Comparison of ENCODE assay signal across 17 cellular contexts in the genomic region with DNA sequence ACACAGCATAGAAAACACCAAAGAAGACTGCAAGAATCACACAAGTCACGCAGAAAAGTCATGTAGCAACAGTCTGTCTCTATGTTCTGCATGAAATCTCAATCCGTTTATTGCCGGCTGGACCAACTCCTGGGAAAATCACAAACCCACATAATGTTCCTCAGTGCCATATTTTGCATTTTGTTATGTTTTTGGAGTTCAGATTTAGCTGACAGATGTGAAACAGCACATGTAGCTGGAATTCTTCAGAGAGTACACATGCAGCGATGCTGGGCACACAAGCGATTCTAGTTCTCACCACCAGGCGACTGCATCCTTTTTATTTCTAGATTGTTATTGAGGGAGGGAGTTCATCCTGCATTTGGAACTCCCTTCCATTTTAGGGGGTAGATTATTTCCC.
A peak's percentile ranks its signal among the peaks of the same experiment; 100 is the strongest.
DNase-seq lines count a peak whose midpoint lies in the region; ATAC-seq, FAIRE-seq and TF ChIP-seq lines count a peak whose summit lies in the region.
"Had no signal": no experiment of that assay in that cellular context is flagged by ENCODE, and none has a peak within 500 bp of the region (broad histone marks: within the 10 kb centered on the region; RNA-seq: fewer than 3 reads in every experiment).

No MANE protein-coding gene starts in this region.

- H3K56ac ChIP-seq in H9 (ENCODE audit: insufficient read length, low read depth, low read length) = no peak overlapping the region

- H3K4me1 Mint-ChIP-seq in H9 (peaks cover 16 to 27% of the 10 kb centered on the region in 2 experiments), astrocyte (ENCODE audit: low read depth, unreplicated experiment) (peaks cover 2% of the 10 kb centered on the region)
- no peaks in the 10 kb centered on the region for H3K4me1 Mint-ChIP-seq in activated CD8-positive, alpha-beta T cell treated with anti-CD3 and anti-CD28 coated beads for 36 hours (ENCODE audit: low read depth)
- H3K4me1 Mint-ChIP-seq: activated naive CD4-positive, alpha-beta T cell treated with anti-CD3 and anti-CD28 coated beads, Interleukin-2, amount 50 U/mL, for 24 hours had no signal

- H3K27ac Mint-ChIP-seq in H9 (peak overlapping the region in 2 of 3 experiments; percentile 22 to 66; a peak in 5 of 7 replicates), astrocyte (ENCODE audit: unreplicated experiment) (no peak overlapping the region)
- no peak overlapping the region for H3K27ac Mint-ChIP-seq in activated CD8-positive, alpha-beta T cell treated with anti-CD3 and anti-CD28 coated beads for 36 hours
- H3K27ac Mint-ChIP-seq: activated naive CD4-positive, alpha-beta T cell treated with anti-CD3 and anti-CD28 coated beads, Interleukin-2, amount 50 U/mL, for 24 hours had no signal

- no peak overlapping the region for H4K91ac ChIP-seq in H9 (ENCODE audit: insufficient read length, low read depth, low read length)

- H3K27ac ChIP-seq in A549 (no peak overlapping the region), H9 (ENCODE audit: insufficient read length, low read depth, low read length) (peak overlapping the region; percentile 5), astrocyte (ENCODE audit: low read depth, low read length) (peak overlapping the region; percentile 48), keratinocyte (ENCODE audit: control insufficient read depth, insufficient read depth, low read length) (no peak overlapping the region), body of pancreas (no peak overlapping the region)
- H3K27ac ChIP-seq: BLaER1 treated with 17β-estradiol and CSF1 and Interleukin-3, amounts not matched to agents 10 nM and 100 nM; spleen had no signal

- no peak for TF ChIP-seq EP300 in A549 (IDR thresholded peaks at IDR 0.05)

- H4K5ac ChIP-seq in H9 (ENCODE audit: insufficient read length, low read depth, low read length) = no peak overlapping the region

- H2AFZ ChIP-seq in H9 (ENCODE audit: low read length) (no peak overlapping the region), astrocyte (ENCODE audit: low read depth, low read length) (no peak overlapping the region), keratinocyte (ENCODE audit: control insufficient read depth, low read length) (no peak overlapping the region)

- H4K20me1 ChIP-seq in H9 (ENCODE audit: control insufficient read depth, insufficient read depth, insufficient read length) (no peaks in the 10 kb centered on the region), astrocyte (ENCODE audit: insufficient read depth, low read length) (no peaks in the 10 kb centered on the region), keratinocyte (ENCODE audit: control insufficient read depth, extremely low read depth, insufficient read depth, low read length) (no peaks in the 10 kb centered on the region)
- H4K20me1 ChIP-seq: BLaER1 treated with 17β-estradiol and CSF1 and Interleukin-3, amounts not matched to agents 10 nM and 100 nM had no signal

- DNase-seq in A549 (ENCODE audit: low read depth in 1 of 2, low spot score in 1 of 2) (peak in 1 of 2 experiments; percentile 11), H9 (no peak), astrocyte (ENCODE audit: low read depth) (peak; percentile 6), keratinocyte (ENCODE audit: low read depth, low spot score) (no peak), body of pancreas (no peak), NCI-H1417 treated with DMSO at 0.1 percent for 48 hours (lab: John Stamatoyannopoulos, UW) (no peak), NCI-H1694 (lab: John Stamatoyannopoulos, UW) (no peak)
- DNase-seq in activated CD8-positive, alpha-beta T cell treated with anti-CD3 and anti-CD28 coated beads for 36 hours = no peak
- DNase-seq: activated CD4-positive, alpha-beta T cell treated with anti-CD3 and anti-CD28 coated beads for 48 hours; NCI-H1105; spleen; stimulated activated naive CD4-positive, alpha-beta T cell had no signal

- H3K79me1 ChIP-seq in H9 (ENCODE audit: insufficient read depth, low read depth, low read length, poor library complexity, severe bottlenecking) = no peaks in the 10 kb centered on the region

- H3K4me3 ChIP-seq in A549 = no peak overlapping the region
- no peak overlapping the region for H3K4me3 ChIP-seq in astrocyte (ENCODE audit: insufficient read depth, low read depth, low read length)
- no peak overlapping the region for H3K4me3 ChIP-seq in keratinocyte (ENCODE audit: control insufficient read depth in 2 of 3, extremely low read depth in 1 of 3, insufficient read depth in 2 of 3, low read depth in 1 of 3, low read length in 3 of 3)
- no peak overlapping the region for H3K4me3 ChIP-seq in body of pancreas
- H3K4me3 ChIP-seq: BLaER1 treated with 17β-estradiol and CSF1 and Interleukin-3, amounts not matched to agents 10 nM and 100 nM; lung; spleen had no signal

- H3K18ac ChIP-seq in H9 (ENCODE audit: insufficient read length, low read depth, low read length) = no peak overlapping the region

- no peak overlapping the region for H3K9ac ChIP-seq in H9 (ENCODE audit: extremely low read depth, insufficient read length, low read length)
- peak overlapping the region; percentile 8 for H3K9ac ChIP-seq in astrocyte (ENCODE audit: low read length)
- no peak overlapping the region for H3K9ac ChIP-seq in keratinocyte (ENCODE audit: control insufficient read depth, extremely low read depth, insufficient read depth, low read length)
- H3K9ac ChIP-seq: BLaER1 treated with 17β-estradiol and CSF1 and Interleukin-3, amounts not matched to agents 10 nM and 100 nM had no signal

- H3K36me3 Mint-ChIP-seq in H9 (ENCODE audit: insufficient read depth in 1 of 3, low read depth in 3 of 3) (peaks cover 0 to 3% (median 0%) of the 10 kb centered on the region in 3 experiments; a peak in 2 of 7 replicates), astrocyte (ENCODE audit: low read depth, unreplicated experiment) (no peaks in the 10 kb centered on the region)
- H3K36me3 Mint-ChIP-seq in activated CD8-positive, alpha-beta T cell treated with anti-CD3 and anti-CD28 coated beads for 36 hours (ENCODE audit: low read depth) = no peaks in the 10 kb centered on the region
- H3K36me3 Mint-ChIP-seq: activated naive CD4-positive, alpha-beta T cell treated with anti-CD3 and anti-CD28 coated beads, Interleukin-2, amount 50 U/mL, for 24 hours had no signal

- H3T11ph ChIP-seq in H9 (ENCODE audit: low read length) = no peak overlapping the region

- ATAC-seq in A549 = peak; percentile 76 to 87; a peak in 5 of 6 replicates
- ATAC-seq in activated CD8-positive, alpha-beta T cell treated with anti-CD3 and anti-CD28 coated beads for 36 hours = no peak
- no peak for ATAC-seq in body of pancreas
- ATAC-seq: esophagus mucosa, Right ventricle myocardium inferior had no signal

- H3K79me2 ChIP-seq in H9 (ENCODE audit: insufficient read depth, low read length) (no peaks in the 10 kb centered on the region), astrocyte (ENCODE audit: insufficient read depth, low read length) (no peaks in the 10 kb centered on the region), keratinocyte (ENCODE audit: control insufficient read depth, insufficient read depth, low read length) (no peaks in the 10 kb centered on the region)

- CTCF ChIA-PET in A549 (lab: Yijun Ruan, JAX) = interaction anchor here (0.9 to 1.3 kb wide), 4 partner anchors 10 to 161 kb away, joined by 3 to 4 read pairs (median 4); no protein-coding TSS in a partner anchor
- CTCF ChIA-PET in activated CD8-positive, alpha-beta T cell treated with anti-CD3 and anti-CD28 coated beads for 36 hours (lab: Charles Lee) = interaction anchor here (0.5 kb wide), 1 partner anchor 53 kb away, joined by 3 read pairs; no protein-coding TSS in a partner anchor

- no peak overlapping the region for H4K8ac ChIP-seq in H9 (replicated peaks; ENCODE audit: insufficient read length, low read depth, low read length)

- dilution Hi-C loops in keratinocyte (cut with MboI; ENCODE audit: extremely low pct_ligation_motif_present, low sequenced_read_pairs) = no loop called here

- H3K4me2 ChIP-seq in A549 = no peak overlapping the region
- no peak overlapping the region for H3K4me2 ChIP-seq in H9 (ENCODE audit: insufficient read depth, insufficient read length, low read length)
- peak overlapping the region; percentile 45 for H3K4me2 ChIP-seq in astrocyte (ENCODE audit: low read length)
- H3K4me2 ChIP-seq in keratinocyte (ENCODE audit: control insufficient read depth, extremely low read depth, insufficient read depth, low read depth, low read length) = no peak overlapping the region
- H3K4me2 ChIP-seq: BLaER1 treated with 17β-estradiol and CSF1 and Interleukin-3, amounts not matched to agents 10 nM and 100 nM had no signal

- intact Hi-C loops in activated CD8-positive, alpha-beta T cell treated with anti-CD3 and anti-CD28 coated beads for 36 hours (cut with micrococcal nuclease) = no loop called here
- intact Hi-C loops in body of pancreas (cut with DNase I) = no loop called here

- POLR2A ChIA-PET in A549 (lab: Yijun Ruan, JAX) = no interaction called here
- POLR2A ChIA-PET in activated CD8-positive, alpha-beta T cell treated with anti-CD3 and anti-CD28 coated beads for 36 hours (lab: Charles Lee) = interaction anchor here (0.6 kb wide), 1 partner anchor 29 kb away, joined by 3 read pairs; no protein-coding TSS in a partner anchor

- H3K4ac ChIP-seq in H9 (ENCODE audit: low read depth, low read length) = no peak overlapping the region

- H2BK20ac ChIP-seq in H9 (ENCODE audit: low read depth, low read length, poor library complexity, severe bottlenecking) = no peak overlapping the region

- no peak overlapping the region for H3K23ac ChIP-seq in H9 (ENCODE audit: insufficient read length, low read depth, low read length)

- WGBS in A549 (ENCODE audit: missing lambda C conversion rate) = 15% methylated on average over 6 of the region's 6 CpGs
- no CpG with 5 or more reads among the region's 6 CpGs for WGBS in H9 (ENCODE audit: extremely low coverage, insufficient read length, low lambda C conversion rate)
- WGBS in body of pancreas, 2 donors = 45 to 53% methylated on average over 6 of the region's 6 CpGs

- TF ChIP-seq POLR2A in A549 (IDR thresholded peaks at IDR 0.05; ENCODE audit: low read length) = no peak
- no peak for TF ChIP-seq POLR2A in body of pancreas (IDR thresholded peaks at IDR 0.05)

- no peak overlapping the region for H2BK5ac ChIP-seq in H9 (ENCODE audit: insufficient read length, low read length)

- H2BK12ac ChIP-seq in H9 (ENCODE audit: insufficient read length, low read depth, low read length) = peak overlapping the region; percentile 66

- H3K4me1 ChIP-seq in A549 (no peaks in the 10 kb centered on the region), H9 (ENCODE audit: insufficient read depth, low read length) (peaks cover 7% of the 10 kb centered on the region), astrocyte (ENCODE audit: insufficient read depth, low read length) (peaks cover 4% of the 10 kb centered on the region), keratinocyte (ENCODE audit: control insufficient read depth, extremely low read depth, insufficient read depth, low read length) (no peaks in the 10 kb centered on the region), body of pancreas (no peaks in the 10 kb centered on the region)
- H3K4me1 ChIP-seq: spleen had no signal

- no peak overlapping the region for H2AK5ac ChIP-seq in H9 (ENCODE audit: insufficient read length, low read length)

- H2BK15ac ChIP-seq in H9 (ENCODE audit: low read depth, low read length) = no peak overlapping the region

- no peaks in the 10 kb centered on the region for H3K36me3 ChIP-seq in astrocyte (ENCODE audit: insufficient read depth, low read length)
- no peaks in the 10 kb centered on the region for H3K36me3 ChIP-seq in keratinocyte (ENCODE audit: control insufficient read depth in 2 of 2, extremely low read depth in 1 of 2, insufficient read depth in 2 of 2, low read length in 2 of 2)
- H3K36me3 ChIP-seq in body of pancreas (replicated peaks in 1 of 2; ENCODE audit: insufficient read depth in 1 of 2, low read depth in 2 of 2) = no peaks in the 10 kb centered on the region
- H3K36me3 ChIP-seq: BLaER1 treated with 17β-estradiol and CSF1 and Interleukin-3, amounts not matched to agents 10 nM and 100 nM; spleen had no signal

- TF ChIP-seq CTCF in A549 (IDR thresholded peaks at IDR 0.05) = no peak
- peak; percentile 74 for TF ChIP-seq CTCF in H9 (conservative IDR thresholded peaks at IDR 0.05)
- peak; percentile 43 for TF ChIP-seq CTCF in astrocyte (IDR thresholded peaks at IDR 0.05; ENCODE audit: insufficient read depth, low read depth, low read length)
- TF ChIP-seq CTCF in keratinocyte (optimal IDR thresholded peaks at IDR 0.05 in 1 of 3, IDR thresholded peaks at IDR 0.05 in 1 of 3, conservative IDR thresholded peaks at IDR 0.05 in 1 of 3; ENCODE audit: extremely low read depth in 1 of 3, insufficient read depth in 2 of 3, low read length in 3 of 3) = peak in 2 of 3 experiments; percentile 19 to 22
- no peak for TF ChIP-seq CTCF in activated CD8-positive, alpha-beta T cell treated with anti-CD3 and anti-CD28 coated beads for 36 hours (IDR thresholded peaks at IDR 0.05)
- peak in 3 of 7 experiments; percentile 12 to 14 (median 13) for TF ChIP-seq CTCF in body of pancreas (IDR thresholded peaks at IDR 0.05)

- FAIRE-seq in A549 (lab: Jason Lieb, UNC) (no peak), astrocyte (lab: Jason Lieb, UNC) (no peak), keratinocyte (lab: Jason Lieb, UNC) (no peak)

- H3K4me3 Mint-ChIP-seq in H9 = no peak overlapping the region
- H3K4me3 Mint-ChIP-seq in astrocyte (ENCODE audit: unreplicated experiment) = no peak overlapping the region
- H3K4me3 Mint-ChIP-seq in activated CD8-positive, alpha-beta T cell treated with anti-CD3 and anti-CD28 coated beads for 36 hours = no peak overlapping the region
- H3K4me3 Mint-ChIP-seq: activated naive CD4-positive, alpha-beta T cell treated with anti-CD3 and anti-CD28 coated beads, Interleukin-2, amount 50 U/mL, for 24 hours had no signal

- H3K27me3 ChIP-seq in H9 (ENCODE audit: insufficient read depth, low read length) (no peaks in the 10 kb centered on the region), astrocyte (ENCODE audit: insufficient read depth, low read length) (no peaks in the 10 kb centered on the region), keratinocyte (ENCODE audit: control insufficient read depth, extremely low read depth, insufficient read depth, low read length) (no peaks in the 10 kb centered on the region), body of pancreas (no peaks in the 10 kb centered on the region)
- H3K27me3 ChIP-seq: BLaER1 treated with 17β-estradiol and CSF1 and Interleukin-3, amounts not matched to agents 10 nM and 100 nM had no signal

- H3K27me3 Mint-ChIP-seq in H9 (ENCODE audit: low read depth) = no peaks in the 10 kb centered on the region
- H3K27me3 Mint-ChIP-seq in astrocyte (ENCODE audit: low read depth, unreplicated experiment) = no peaks in the 10 kb centered on the region
- H3K27me3 Mint-ChIP-seq in activated CD8-positive, alpha-beta T cell treated with anti-CD3 and anti-CD28 coated beads for 36 hours = peaks cover 13% of the 10 kb centered on the region

- H3K23me2 ChIP-seq in H9 (ENCODE audit: insufficient read length, low read depth, low read length, poor library complexity, severe bottlenecking) = no peaks in the 10 kb centered on the region

- no peaks in the 10 kb centered on the region for H3K9me1 ChIP-seq in keratinocyte (ENCODE audit: control insufficient read depth, extremely low read depth, insufficient read depth, low read length)

- no peak overlapping the region for H3K14ac ChIP-seq in H9 (ENCODE audit: insufficient read depth, low read length)

- TF ChIP-seq RAD21 in A549 (conservative IDR thresholded peaks at IDR 0.05 in 1 of 2, IDR thresholded peaks at IDR 0.05 in 1 of 2) = no peak

- no peak overlapping the region for H2BK120ac ChIP-seq in H9 (ENCODE audit: low read depth, low read length, poor library complexity, severe bottlenecking)

- H3K9me3 Mint-ChIP-seq in H9 (no peaks in the 10 kb centered on the region; a peak in 1 of 5 replicates), astrocyte (ENCODE audit: unreplicated experiment) (no peaks in the 10 kb centered on the region)
- no peaks in the 10 kb centered on the region for H3K9me3 Mint-ChIP-seq in activated CD8-positive, alpha-beta T cell treated with anti-CD3 and anti-CD28 coated beads for 36 hours
- H3K9me3 Mint-ChIP-seq: activated naive CD4-positive, alpha-beta T cell treated with anti-CD3 and anti-CD28 coated beads, Interleukin-2, amount 50 U/mL, for 24 hours had no signal

- H3K9me3 ChIP-seq in A549 (no peaks in the 10 kb centered on the region; the same call in 2 of the 3 replicates), H9 (ENCODE audit: control insufficient read depth, low read depth, low read length) (no peaks in the 10 kb centered on the region), astrocyte (ENCODE audit: insufficient read depth, low read depth, low read length) (no peaks in the 10 kb centered on the region), keratinocyte (ENCODE audit: control insufficient read depth, low read depth, low read length) (no peaks in the 10 kb centered on the region), body of pancreas (no peaks in the 10 kb centered on the region)
- H3K9me3 ChIP-seq: spleen had no signal

Comparison
In these comparisons a context has a peak if more than half of its experiments do, and no peak if none do; other contexts are left out.
1. ATAC-seq: peak in A549 (2 of 2); none in activated CD8-positive, alpha-beta T cell treated with anti-CD3 and anti-CD28 coated beads for 36 hours (single experiment) and body of pancreas (single experiment).
2. H3K27ac ChIP-seq: peak in H9 (single experiment) and astrocyte (single experiment); none in A549 (0 of 2), keratinocyte (single experiment) and body of pancreas (0 of 4).
3. CTCF ChIP-seq: peak in H9 (single experiment), astrocyte (single experiment) and keratinocyte (2 of 3); none in A549 (single experiment) and activated CD8-positive, alpha-beta T cell treated with anti-CD3 and anti-CD28 coated beads for 36 hours (single experiment).
4. H3K27ac Mint-ChIP-seq: peak in H9 (2 of 3); none in astrocyte (single experiment) and activated CD8-positive, alpha-beta T cell treated with anti-CD3 and anti-CD28 coated beads for 36 hours (single experiment).